18 cellular contexts compared by ENCODE assay signal in genomic region chr2:181070834-181071200, GRCh38.
A peak's percentile ranks its signal among the peaks of the same experiment; 100 is the strongest.
DNase-seq lines count a peak whose midpoint lies in the region; ATAC-seq, FAIRE-seq and TF ChIP-seq lines count a peak whose summit lies in the region.
"Had no signal": no experiment of that assay in that cellular context is flagged by ENCODE, and none has a peak within 500 bp of the region (broad histone marks: within the 10 kb centered on the region; RNA-seq: fewer than 3 reads in every experiment).

No MANE protein-coding gene starts in this region.

- H3K9me3 Mint-ChIP-seq in astrocyte (ENCODE audit: unreplicated experiment), result no peaks in the 10 kb centered on the region
- no peaks in the 10 kb centered on the region for H3K9me3 Mint-ChIP-seq in activated T-helper 1 cell treated with anti-CD3 and anti-CD28 coated beads, Interleukin-12 subunit alpha, Interleukin-12 subunit beta, Interleukin-2, Interleukin-4 antibody, amounts not matched to agents 30 ng/mL and 10 ng/mL and 1 ng/mL, durations not matched to agents 14 hours and 24 hours and 36 hours
- H3K9me3 Mint-ChIP-seq: CD4-positive, alpha-beta memory T cell; H9 had no signal

- no peaks in the 10 kb centered on the region for H3K36me3 ChIP-seq in astrocyte (ENCODE audit: insufficient read depth, low read length)
- H3K36me3 ChIP-seq in osteoblast (ENCODE audit: insufficient read depth, low read length), result no peaks in the 10 kb centered on the region

- ATAC-seq in GM18861 (IDR thresholded peaks at IDR 0.05; ENCODE audit: unreplicated experiment), result no peak
- ATAC-seq in HG03097 (IDR thresholded peaks at IDR 0.05; ENCODE audit: low FRiP score, unreplicated experiment), result no peak

- H3K4me3 ChIP-seq in astrocyte (ENCODE audit: insufficient read depth, low read depth, low read length) (no peak overlapping the region), osteoblast (ENCODE audit: insufficient read depth, low read length) (no peak overlapping the region)
- H3K4me3 ChIP-seq: GM23248 had no signal

- H4K20me1 ChIP-seq in astrocyte (ENCODE audit: insufficient read depth, low read length), result peaks cover 23% of the 10 kb centered on the region
- peaks cover 11% of the 10 kb centered on the region for H4K20me1 ChIP-seq in osteoblast (ENCODE audit: insufficient read depth, low read length)

- H3K27ac ChIP-seq in 22Rv1 (peak overlapping the region; percentile 27; the same call in 1 of the 2 replicates), astrocyte (ENCODE audit: low read depth, low read length) (no peak overlapping the region), osteoblast (ENCODE audit: low read depth, low read length) (peak overlapping the region; percentile 34)
- H3K27ac ChIP-seq: GM23248 had no signal

- no peaks in the 10 kb centered on the region for H3K9me3 ChIP-seq in astrocyte (ENCODE audit: insufficient read depth, low read depth, low read length)
- no peaks in the 10 kb centered on the region for H3K9me3 ChIP-seq in osteoblast (ENCODE audit: low read depth, low read length)

- peaks cover 27% of the 10 kb centered on the region for H3K4me1 Mint-ChIP-seq in astrocyte (ENCODE audit: low read depth, unreplicated experiment)
- peaks cover 7% of the 10 kb centered on the region for H3K4me1 Mint-ChIP-seq in activated T-helper 1 cell treated with anti-CD3 and anti-CD28 coated beads, Interleukin-12 subunit alpha, Interleukin-12 subunit beta, Interleukin-2, Interleukin-4 antibody, amounts not matched to agents 30 ng/mL and 10 ng/mL and 1 ng/mL, durations not matched to agents 14 hours and 24 hours and 36 hours (ENCODE audit: low read depth)

- peaks cover 24% of the 10 kb centered on the region for H3K4me1 ChIP-seq in astrocyte (ENCODE audit: insufficient read depth, low read length)
- H3K4me1 ChIP-seq in osteoblast (ENCODE audit: insufficient read depth, low read length), result peaks cover 40% of the 10 kb centered on the region

- H3K27me3 ChIP-seq in astrocyte (ENCODE audit: insufficient read depth, low read length) (no peaks in the 10 kb centered on the region), osteoblast (ENCODE audit: insufficient read depth, low read length) (no peaks in the 10 kb centered on the region)

- peak; percentile 36 for FAIRE-seq in H54 (lab: Jason Lieb, UNC)
- peak; percentile 32 for FAIRE-seq in astrocyte (lab: Jason Lieb, UNC)
- FAIRE-seq: GM12892, GM19239, H1 had no signal

- no peak overlapping the region for H3K9ac ChIP-seq in astrocyte (ENCODE audit: low read length)
- H3K9ac ChIP-seq: GM23248 had no signal

- intact Hi-C loops in activated T-helper 1 cell treated with anti-CD3 and anti-CD28 coated beads, Interleukin-12 subunit alpha, Interleukin-12 subunit beta, Interleukin-2, Interleukin-4 antibody, amounts not matched to agents 30 ng/mL and 10 ng/mL and 1 ng/mL, durations not matched to agents 14 hours and 24 hours and 36 hours (cut with micrococcal nuclease), result no loop called here

- H3K27ac Mint-ChIP-seq in astrocyte (ENCODE audit: unreplicated experiment), result no peak overlapping the region
- H3K27ac Mint-ChIP-seq in activated T-helper 1 cell treated with anti-CD3 and anti-CD28 coated beads, Interleukin-12 subunit alpha, Interleukin-12 subunit beta, Interleukin-2, Interleukin-4 antibody, amounts not matched to agents 30 ng/mL and 10 ng/mL and 1 ng/mL, durations not matched to agents 14 hours and 24 hours and 36 hours, result no peak overlapping the region
- H3K27ac Mint-ChIP-seq: CD4-positive, alpha-beta memory T cell; H9 had no signal

- no peak overlapping the region for H3K4me3 Mint-ChIP-seq in astrocyte (ENCODE audit: unreplicated experiment)
- H3K4me3 Mint-ChIP-seq in activated T-helper 1 cell treated with anti-CD3 and anti-CD28 coated beads, Interleukin-12 subunit alpha, Interleukin-12 subunit beta, Interleukin-2, Interleukin-4 antibody, amounts not matched to agents 30 ng/mL and 10 ng/mL and 1 ng/mL, durations not matched to agents 14 hours and 24 hours and 36 hours, result no peak overlapping the region
- H3K4me3 Mint-ChIP-seq: CD4-positive, alpha-beta memory T cell; H9 had no signal

- H3K79me2 ChIP-seq in astrocyte (ENCODE audit: insufficient read depth, low read length) (peaks cover 36% of the 10 kb centered on the region), osteoblast (ENCODE audit: insufficient read depth, low read length) (peaks cover 60% of the 10 kb centered on the region)

- H3K36me3 Mint-ChIP-seq in astrocyte (ENCODE audit: low read depth, unreplicated experiment), result peaks cover 2% of the 10 kb centered on the region
- no peaks in the 10 kb centered on the region for H3K36me3 Mint-ChIP-seq in activated T-helper 1 cell treated with anti-CD3 and anti-CD28 coated beads, Interleukin-12 subunit alpha, Interleukin-12 subunit beta, Interleukin-2, Interleukin-4 antibody, amounts not matched to agents 30 ng/mL and 10 ng/mL and 1 ng/mL, durations not matched to agents 14 hours and 24 hours and 36 hours (ENCODE audit: low read depth)
- H3K36me3 Mint-ChIP-seq: CD4-positive, alpha-beta memory T cell had no signal

- H3K4me2 ChIP-seq in astrocyte (ENCODE audit: low read length) (no peak overlapping the region), osteoblast (ENCODE audit: insufficient read depth, low read length) (no peak overlapping the region)

- DNase-seq in H54 (ENCODE audit: insufficient read length, low spot score) (no peak), astrocyte (ENCODE audit: low read depth) (no peak), osteoblast (ENCODE audit: insufficient read length, low spot score, missing footprints) (no peak)
- no peak for DNase-seq in activated T-helper 1 cell treated with anti-CD3 and anti-CD28 coated beads, Interleukin-12 subunit alpha, Interleukin-12 subunit beta, Interleukin-2, Interleukin-4 antibody, amounts not matched to agents 30 ng/mL and 10 ng/mL and 1 ng/mL, durations not matched to agents 14 hours and 24 hours and 36 hours (ENCODE audit: low spot score)
- DNase-seq: 8988T; C1 segment of cervical spinal cord; CD4-positive, alpha-beta memory T cell; COR-L47; DMS79 treated with DMSO at 0.1 percent for 48 hours; GF-D8; H9 had no signal

- TF ChIP-seq POLR2A in H54 (IDR thresholded peaks at IDR 0.05; ENCODE audit: low read depth, low read length), result no peak

- no peak for TF ChIP-seq CTCF in 22Rv1 (IDR thresholded peaks at IDR 0.05)
- no peak for TF ChIP-seq CTCF in astrocyte (IDR thresholded peaks at IDR 0.05; ENCODE audit: insufficient read depth, low read depth, low read length)
- TF ChIP-seq CTCF in osteoblast (IDR thresholded peaks at IDR 0.05; ENCODE audit: extremely low read depth, low read depth, low read length), result no peak

- H2AFZ ChIP-seq in astrocyte (ENCODE audit: low read depth, low read length) (no peak overlapping the region), osteoblast (ENCODE audit: low read length) (no peak overlapping the region)
- H2AFZ ChIP-seq: GM23248 had no signal

- no peaks in the 10 kb centered on the region for H3K27me3 Mint-ChIP-seq in astrocyte (ENCODE audit: low read depth, unreplicated experiment)
- H3K27me3 Mint-ChIP-seq in activated T-helper 1 cell treated with anti-CD3 and anti-CD28 coated beads, Interleukin-12 subunit alpha, Interleukin-12 subunit beta, Interleukin-2, Interleukin-4 antibody, amounts not matched to agents 30 ng/mL and 10 ng/mL and 1 ng/mL, durations not matched to agents 14 hours and 24 hours and 36 hours (ENCODE audit: insufficient read depth), result no peaks in the 10 kb centered on the region
- H3K27me3 Mint-ChIP-seq: CD4-positive, alpha-beta memory T cell had no signal
